Comparison of ENCODE assay signal across 11 cellular contexts in the genomic region with DNA sequence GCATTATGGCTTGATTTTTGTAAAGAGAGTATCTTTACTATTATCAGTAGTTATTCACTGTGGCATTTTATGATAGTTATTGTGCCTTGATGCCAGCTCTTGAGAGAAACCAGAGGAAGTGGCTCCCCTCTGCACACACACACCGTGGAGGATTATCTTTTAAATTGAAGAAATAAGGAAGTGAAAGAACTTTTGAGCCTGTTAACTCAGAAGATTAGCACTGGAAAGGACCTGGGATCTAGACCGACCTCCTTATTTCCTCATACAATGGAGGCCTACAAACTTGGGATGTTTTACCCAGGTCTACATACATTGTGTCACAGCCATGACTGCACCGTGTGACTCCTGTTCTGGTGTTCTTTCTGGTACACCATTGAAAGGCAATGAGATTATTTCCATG. TPM values are rescaled to one million over a fixed set of nuclear protein-coding genes. Genes with fewer than 3 reads are reported as not detected.
DNase-seq lines count a peak whose midpoint lies in the region; ATAC-seq, FAIRE-seq and TF ChIP-seq lines count a peak whose summit lies in the region.
"Had no signal": no experiment of that assay in that cellular context is flagged by ENCODE, and none has a peak within 500 bp of the region (broad histone marks: within the 10 kb centered on the region; RNA-seq: fewer than 3 reads in every experiment).

No MANE protein-coding gene starts in this region.

- peak overlapping the region; percentile 85 for H3K27ac Mint-ChIP-seq in central memory CD8-positive, alpha-beta T cell (ENCODE audit: low read depth)

- peaks cover 69% of the 10 kb centered on the region for H3K36me3 Mint-ChIP-seq in central memory CD8-positive, alpha-beta T cell (ENCODE audit: insufficient read depth)

- peaks cover 68% of the 10 kb centered on the region for H3K4me1 Mint-ChIP-seq in central memory CD8-positive, alpha-beta T cell

- 73 to 76% methylated on average over 3 of the region's 3 CpGs for WGBS in lower leg skin, 2 donors

- TF ChIP-seq POLR2A in GM12891 (IDR thresholded peaks at IDR 0.05; ENCODE audit: low read depth, low read length) (no peak), lower leg skin (IDR thresholded peaks at IDR 0.05) (no peak)

- no peaks in the 10 kb centered on the region for H3K27me3 Mint-ChIP-seq in central memory CD8-positive, alpha-beta T cell

- no peaks in the 10 kb centered on the region for H3K4me1 ChIP-seq in PC-9 (replicated peaks; ENCODE audit: insufficient read depth)

- no peaks in the 10 kb centered on the region for H3F3A ChIP-seq in PC-9 (ENCODE audit: insufficient read depth, low read depth)

- peak; percentile 71 for ATAC-seq in GM21528 (IDR thresholded peaks at IDR 0.05; ENCODE audit: low FRiP score, unreplicated experiment)
- ATAC-seq in central memory CD8-positive, alpha-beta T cell (replicated peaks; ENCODE audit: extremely low read depth, poor library complexity, severe bottlenecking): peak; percentile 41

- no peaks in the 10 kb centered on the region for H3K9me3 Mint-ChIP-seq in central memory CD8-positive, alpha-beta T cell

- POLR2A ChIA-PET in PC-9 (lab: Charles Lee; ENCODE audit: unreplicated experiment): interaction anchor here (0.6 kb wide), 1 partner anchor 146 kb away, joined by 4 read pairs; no protein-coding TSS in a partner anchor

- BruUV-seq in PC-9 (replicated peaks; lab: Mats Ljungman, UMichigan): no TSS peak

- H2AFZ ChIP-seq in PC-9: no peak overlapping the region
- H2AFZ ChIP-seq: GM23248 had no signal

- no peaks in the 10 kb centered on the region for H4K20me1 ChIP-seq in PC-9 (ENCODE audit: insufficient read depth)

- CTCF ChIA-PET in PC-9 (lab: Charles Lee): no interaction called here

- 0 out of 2 replicates have a peak, but pooled peaks cover 3% of the 10 kb centered on the region for H3K36me3 ChIP-seq in PC-9 (ENCODE audit: low read depth)

- intact Hi-C loops in PC-9 (cut with micrococcal nuclease; ENCODE audit: unreplicated experiment) (no loop called here), lower leg skin (cut with DNase I; ENCODE audit: low total_unique reads) (no loop called here)

- DNase-seq in GM12891 (ENCODE audit: insufficient read length, low spot score) (no peak), MV-4-11 (lab: John Stamatoyannopoulos, UW) (peak; percentile 98), PC-9 (no peak), lower leg skin (ENCODE audit: low spot score in 2 of 2) (no peak), NCI-H774 (lab: John Stamatoyannopoulos, UW) (no peak), NCI-H1092 treated with DMSO at 0.1 percent for 48 hours (lab: John Stamatoyannopoulos, UW) (no peak)
- DNase-seq in central memory CD8-positive, alpha-beta T cell (ENCODE audit: low spot score in 2 of 2): no peak
- DNase-seq: GM23248, nucleus accumbens had no signal

- H3K4me3 Mint-ChIP-seq in central memory CD8-positive, alpha-beta T cell: peak overlapping the region; percentile 15

- no peak overlapping the region for H3K4me2 ChIP-seq in PC-9

- H3K9me3 ChIP-seq in PC-9 (ENCODE audit: insufficient read depth, low read depth): no peaks in the 10 kb centered on the region

- H3K27ac ChIP-seq in PC-9: no peak overlapping the region
- H3K27ac ChIP-seq: GM23248 had no signal

- H3K4me3 ChIP-seq in PC-9: no peak overlapping the region
- no peak overlapping the region for H3K4me3 ChIP-seq in lower leg skin (ENCODE audit: low read depth, poor library complexity, severe bottlenecking)
- H3K4me3 ChIP-seq: GM23248 had no signal

- no peak for FAIRE-seq in GM12891 (lab: Jason Lieb, UNC)
- FAIRE-seq: colon had no signal

- TF ChIP-seq CTCF in PC-9 (conservative IDR thresholded peaks at IDR 0.05) (no peak), lower leg skin (IDR thresholded peaks at IDR 0.05) (no peak)

- H3K79me2 ChIP-seq in PC-9 (ENCODE audit: low read depth): no peaks in the 10 kb centered on the region

- no peaks in the 10 kb centered on the region for H3K9me2 ChIP-seq in PC-9 (ENCODE audit: insufficient read depth)

- H3K27me3 ChIP-seq in PC-9 (ENCODE audit: insufficient read depth, low read depth): no peaks in the 10 kb centered on the region

TF ChIP-seq in GM12891, 5 proteins besides CTCF, POLR2A, EP300 and RAD21:
- no peak for TF ChIP-seq POLR2AphosphoS5 (IDR thresholded peaks at IDR 0.05; ENCODE audit: low read depth, low read length)
- TF ChIP-seq POU2F2 (IDR thresholded peaks at IDR 0.05; ENCODE audit: low read depth, low read length): no peak
- peak; percentile 94 for TF ChIP-seq SPI1 (IDR thresholded peaks at IDR 0.05; ENCODE audit: low read depth, low read length)
TF ChIP-seq in GM12891: peak in this region for 1.

RNA-seq across cellular contexts. Expression of gene HECA, which starts 40.5 kb away (rescaled TPM):
- 0.86 TPM for polyA plus RNA-seq in GM12891 (2012; ENCODE audit: low read depth, missing spikeins)
- 11.6 and 12.9 TPM in 2 replicates for total RNA-seq in PC-9 (2021)
- total RNA-seq in lower leg skin: 10 to 100 TPM; 80.3 to 99.5 (median 86.5) TPM
